ENCODE assay signal across 1 cellular context in the genomic region with DNA sequence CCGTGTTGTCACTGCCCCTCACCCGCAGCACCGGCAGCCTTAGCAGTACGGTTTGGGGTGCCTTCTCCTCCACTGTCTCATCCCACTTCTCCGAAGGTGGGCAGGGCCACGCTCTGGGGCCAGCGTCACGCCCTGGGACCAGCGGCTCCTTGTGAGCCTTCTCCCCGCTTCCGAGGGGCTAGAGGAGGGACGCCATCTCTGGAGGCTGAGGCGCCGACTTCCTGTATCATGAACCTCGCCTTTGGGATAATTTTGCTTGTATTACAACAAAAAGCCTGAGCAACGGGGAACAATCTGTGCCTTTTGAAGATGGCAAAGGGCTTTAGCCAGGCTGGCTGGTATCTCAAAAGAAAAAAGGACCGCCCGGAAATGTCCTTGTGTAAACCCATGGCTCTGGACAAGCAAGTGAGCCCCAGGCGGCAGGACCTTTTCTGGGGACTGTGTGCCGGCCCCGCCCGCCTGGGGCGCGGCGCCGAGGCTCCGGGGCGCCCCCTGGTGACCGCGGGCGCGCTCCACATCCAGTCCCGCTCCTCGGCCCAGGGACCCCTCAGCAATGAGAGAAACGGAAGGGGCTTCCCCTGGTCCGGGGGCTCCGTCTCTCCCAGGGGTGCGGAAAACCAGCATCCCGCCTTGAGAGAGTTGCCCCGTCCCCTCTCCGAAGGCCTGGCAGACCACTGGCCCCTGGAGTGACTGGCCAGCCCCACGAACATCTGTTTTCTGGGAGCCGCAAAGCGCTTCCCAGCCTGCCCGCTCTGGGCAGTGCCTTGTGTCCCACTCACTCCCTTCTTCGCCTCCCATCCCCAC.
TF ChIP-seq lines count a peak whose summit lies in the region.

No MANE protein-coding gene starts in this region.

TF ChIP-seq in HepG2, 621 proteins besides CTCF, POLR2A, EP300 and RAD21 (continued from another document and continues in another):
- TF ChIP-seq, protein P1, sequence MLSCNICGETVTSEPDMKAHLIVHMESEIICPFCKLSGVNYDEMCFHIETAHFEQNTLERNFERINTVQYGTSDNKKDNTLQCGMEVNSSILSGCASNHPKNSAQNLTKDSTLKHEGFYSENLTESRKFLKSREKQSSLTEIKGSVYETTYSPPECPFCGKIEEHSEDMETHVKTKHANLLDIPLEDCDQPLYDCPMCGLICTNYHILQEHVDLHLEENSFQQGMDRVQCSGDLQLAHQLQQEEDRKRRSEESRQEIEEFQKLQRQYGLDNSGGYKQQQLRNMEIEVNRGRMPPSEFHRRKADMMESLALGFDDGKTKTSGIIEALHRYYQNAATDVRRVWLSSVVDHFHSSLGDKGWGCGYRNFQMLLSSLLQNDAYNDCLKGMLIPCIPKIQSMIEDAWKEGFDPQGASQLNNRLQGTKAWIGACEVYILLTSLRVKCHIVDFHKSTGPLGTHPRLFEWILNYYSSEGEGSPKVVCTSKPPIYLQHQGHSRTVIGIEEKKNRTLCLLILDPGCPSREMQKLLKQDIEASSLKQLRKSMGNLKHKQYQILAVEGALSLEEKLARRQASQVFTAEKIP (CRISPR knock-in tag; IDR thresholded peaks at IDR 0.05; ENCODE audit: borderline replicate concordance) = no peak
- TF ChIP-seq HNRNPK (IDR thresholded peaks at IDR 0.05; ENCODE audit: low read depth, low read length, poor library complexity, severe bottlenecking) (peak; percentile 99), STAT6 (CRISPR knock-in tag; IDR thresholded peaks at IDR 0.05; ENCODE audit: borderline replicate concordance) (no peak), ZNF121 (CRISPR knock-in tag; IDR thresholded peaks at IDR 0.05) (0 out of 2 replicates have a peak, but pooled peaks have one; percentile 52), IKZF4 (CRISPR knock-in tag; IDR thresholded peaks at IDR 0.05; ENCODE audit: borderline replicate concordance, low read depth, not compliant biosample characterization) (no peak), RBM22 (optimal IDR thresholded peaks at IDR 0.05; ENCODE audit: low read length) (peak; percentile 52), IKZF5 (CRISPR knock-in tag; IDR thresholded peaks at IDR 0.05) (peak; percentile 48; the same call in 1 of the 2 replicates), ZNF207 (IDR thresholded peaks at IDR 0.05; ENCODE audit: borderline replicate concordance) (no peak), POGZ (CRISPR knock-in tag; IDR thresholded peaks at IDR 0.05) (no peak), CSRNP1 (CRISPR knock-in tag; IDR thresholded peaks at IDR 0.05) (no peak), SRSF9 (IDR thresholded peaks at IDR 0.05; ENCODE audit: borderline replicate concordance, insufficient read depth, low read depth, low read length, poor library complexity, severe bottlenecking) (no peak), GABPA (IDR thresholded peaks at IDR 0.05; ENCODE audit: low read depth, low read length) (no peak), GABPA (CRISPR knock-in tag; IDR thresholded peaks at IDR 0.05; ENCODE audit: low read depth) (no peak), ZIK1 (CRISPR knock-in tag; IDR thresholded peaks at IDR 0.05; ENCODE audit: borderline replicate concordance, low read depth) (0 out of 2 replicates have a peak, but pooled peaks have one; percentile 52), ZNF652 (CRISPR knock-in tag; IDR thresholded peaks at IDR 0.05; ENCODE audit: borderline replicate concordance, low read depth) (no peak), EEA1 (CRISPR knock-in tag; IDR thresholded peaks at IDR 0.05; ENCODE audit: borderline replicate concordance) (no peak), ZNF747 (CRISPR knock-in tag; IDR thresholded peaks at IDR 0.05; ENCODE audit: borderline replicate concordance) (no peak), GMEB2 (CRISPR knock-in tag; IDR thresholded peaks at IDR 0.05; ENCODE audit: low read depth) (no peak), KLF9 (CRISPR knock-in tag; IDR thresholded peaks at IDR 0.05; ENCODE audit: low read depth) (no peak), ZNF644 (CRISPR knock-in tag; IDR thresholded peaks at IDR 0.05; ENCODE audit: low read depth) (no peak), RAD51 (IDR thresholded peaks at IDR 0.05; ENCODE audit: borderline replicate concordance) (no peak), IRX3 (CRISPR knock-in tag; IDR thresholded peaks at IDR 0.05; ENCODE audit: borderline replicate concordance, low read depth) (no peak), ATRX (CRISPR knock-in tag; IDR thresholded peaks at IDR 0.05; ENCODE audit: borderline replicate concordance) (no peak), RXRB (CRISPR knock-in tag; IDR thresholded peaks at IDR 0.05; ENCODE audit: borderline replicate concordance) (peak; percentile 43; the same call in 1 of the 2 replicates), ZSCAN21 (CRISPR knock-in tag; IDR thresholded peaks at IDR 0.05; ENCODE audit: borderline replicate concordance) (no peak)
- TF ChIP-seq, protein P2, sequence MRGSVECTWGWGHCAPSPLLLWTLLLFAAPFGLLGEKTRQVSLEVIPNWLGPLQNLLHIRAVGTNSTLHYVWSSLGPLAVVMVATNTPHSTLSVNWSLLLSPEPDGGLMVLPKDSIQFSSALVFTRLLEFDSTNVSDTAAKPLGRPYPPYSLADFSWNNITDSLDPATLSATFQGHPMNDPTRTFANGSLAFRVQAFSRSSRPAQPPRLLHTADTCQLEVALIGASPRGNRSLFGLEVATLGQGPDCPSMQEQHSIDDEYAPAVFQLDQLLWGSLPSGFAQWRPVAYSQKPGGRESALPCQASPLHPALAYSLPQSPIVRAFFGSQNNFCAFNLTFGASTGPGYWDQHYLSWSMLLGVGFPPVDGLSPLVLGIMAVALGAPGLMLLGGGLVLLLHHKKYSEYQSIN (CRISPR knock-in tag; IDR thresholded peaks at IDR 0.05; ENCODE audit: borderline replicate concordance) = no peak
- TF ChIP-seq, protein P3, sequence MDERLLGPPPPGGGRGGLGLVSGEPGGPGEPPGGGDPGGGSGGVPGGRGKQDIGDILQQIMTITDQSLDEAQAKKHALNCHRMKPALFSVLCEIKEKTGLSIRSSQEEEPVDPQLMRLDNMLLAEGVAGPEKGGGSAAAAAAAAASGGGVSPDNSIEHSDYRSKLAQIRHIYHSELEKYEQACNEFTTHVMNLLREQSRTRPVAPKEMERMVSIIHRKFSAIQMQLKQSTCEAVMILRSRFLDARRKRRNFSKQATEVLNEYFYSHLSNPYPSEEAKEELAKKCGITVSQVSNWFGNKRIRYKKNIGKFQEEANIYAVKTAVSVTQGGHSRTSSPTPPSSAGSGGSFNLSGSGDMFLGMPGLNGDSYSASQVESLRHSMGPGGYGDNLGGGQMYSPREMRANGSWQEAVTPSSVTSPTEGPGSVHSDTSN (CRISPR knock-in tag; IDR thresholded peaks at IDR 0.05) = no peak
- TF ChIP-seq, protein P4, sequence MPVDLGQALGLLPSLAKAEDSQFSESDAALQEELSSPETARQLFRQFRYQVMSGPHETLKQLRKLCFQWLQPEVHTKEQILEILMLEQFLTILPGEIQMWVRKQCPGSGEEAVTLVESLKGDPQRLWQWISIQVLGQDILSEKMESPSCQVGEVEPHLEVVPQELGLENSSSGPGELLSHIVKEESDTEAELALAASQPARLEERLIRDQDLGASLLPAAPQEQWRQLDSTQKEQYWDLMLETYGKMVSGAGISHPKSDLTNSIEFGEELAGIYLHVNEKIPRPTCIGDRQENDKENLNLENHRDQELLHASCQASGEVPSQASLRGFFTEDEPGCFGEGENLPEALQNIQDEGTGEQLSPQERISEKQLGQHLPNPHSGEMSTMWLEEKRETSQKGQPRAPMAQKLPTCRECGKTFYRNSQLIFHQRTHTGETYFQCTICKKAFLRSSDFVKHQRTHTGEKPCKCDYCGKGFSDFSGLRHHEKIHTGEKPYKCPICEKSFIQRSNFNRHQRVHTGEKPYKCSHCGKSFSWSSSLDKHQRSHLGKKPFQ (CRISPR knock-in tag; IDR thresholded peaks at IDR 0.05; ENCODE audit: insufficient replicate concordance) = no peak
- TF ChIP-seq, protein P5, sequence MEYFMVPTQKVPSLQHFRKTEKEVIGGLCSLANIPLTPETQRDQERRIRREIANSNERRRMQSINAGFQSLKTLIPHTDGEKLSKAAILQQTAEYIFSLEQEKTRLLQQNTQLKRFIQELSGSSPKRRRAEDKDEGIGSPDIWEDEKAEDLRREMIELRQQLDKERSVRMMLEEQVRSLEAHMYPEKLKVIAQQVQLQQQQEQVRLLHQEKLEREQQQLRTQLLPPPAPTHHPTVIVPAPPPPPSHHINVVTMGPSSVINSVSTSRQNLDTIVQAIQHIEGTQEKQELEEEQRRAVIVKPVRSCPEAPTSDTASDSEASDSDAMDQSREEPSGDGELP (IDR thresholded peaks at IDR 0.05; ENCODE audit: borderline replicate concordance, low read depth) = peak; percentile 31; the same call in 1 of the 2 replicates
- TF ChIP-seq, protein P6, sequence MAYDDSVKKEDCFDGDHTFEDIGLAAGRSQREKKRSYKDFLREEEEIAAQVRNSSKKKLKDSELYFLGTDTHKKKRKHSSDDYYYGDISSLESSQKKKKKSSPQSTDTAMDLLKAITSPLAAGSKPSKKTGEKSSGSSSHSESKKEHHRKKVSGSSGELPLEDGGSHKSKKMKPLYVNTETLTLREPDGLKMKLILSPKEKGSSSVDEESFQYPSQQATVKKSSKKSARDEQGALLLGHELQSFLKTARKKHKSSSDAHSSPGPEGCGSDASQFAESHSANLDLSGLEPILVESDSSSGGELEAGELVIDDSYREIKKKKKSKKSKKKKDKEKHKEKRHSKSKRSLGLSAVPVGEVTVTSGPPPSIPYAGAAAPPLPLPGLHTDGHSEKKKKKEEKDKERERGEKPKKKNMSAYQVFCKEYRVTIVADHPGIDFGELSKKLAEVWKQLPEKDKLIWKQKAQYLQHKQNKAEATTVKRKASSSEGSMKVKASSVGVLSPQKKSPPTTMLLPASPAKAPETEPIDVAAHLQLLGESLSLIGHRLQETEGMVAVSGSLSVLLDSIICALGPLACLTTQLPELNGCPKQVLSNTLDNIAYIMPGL (CRISPR knock-in tag; IDR thresholded peaks at IDR 0.05; ENCODE audit: borderline replicate concordance in 1 of 2, low read depth in 1 of 2) = peak in 1 of 2 experiments; percentile 64; a peak in 1 of 4 replicates
- TF ChIP-seq, protein P7, sequence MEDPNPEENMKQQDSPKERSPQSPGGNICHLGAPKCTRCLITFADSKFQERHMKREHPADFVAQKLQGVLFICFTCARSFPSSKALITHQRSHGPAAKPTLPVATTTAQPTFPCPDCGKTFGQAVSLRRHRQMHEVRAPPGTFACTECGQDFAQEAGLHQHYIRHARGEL (CRISPR knock-in tag; IDR thresholded peaks at IDR 0.05) = no peak
- TF ChIP-seq, protein P8, sequence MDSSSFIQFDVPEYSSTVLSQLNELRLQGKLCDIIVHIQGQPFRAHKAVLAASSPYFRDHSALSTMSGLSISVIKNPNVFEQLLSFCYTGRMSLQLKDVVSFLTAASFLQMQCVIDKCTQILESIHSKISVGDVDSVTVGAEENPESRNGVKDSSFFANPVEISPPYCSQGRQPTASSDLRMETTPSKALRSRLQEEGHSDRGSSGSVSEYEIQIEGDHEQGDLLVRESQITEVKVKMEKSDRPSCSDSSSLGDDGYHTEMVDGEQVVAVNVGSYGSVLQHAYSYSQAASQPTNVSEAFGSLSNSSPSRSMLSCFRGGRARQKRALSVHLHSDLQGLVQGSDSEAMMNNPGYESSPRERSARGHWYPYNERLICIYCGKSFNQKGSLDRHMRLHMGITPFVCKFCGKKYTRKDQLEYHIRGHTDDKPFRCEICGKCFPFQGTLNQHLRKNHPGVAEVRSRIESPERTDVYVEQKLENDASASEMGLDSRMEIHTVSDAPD (CRISPR knock-in tag; IDR thresholded peaks at IDR 0.05) = no peak
